ENCODE assay signal across 11 cellular contexts in genomic region chr10:35058134-35058533, GRCh38. TPM values are rescaled to one million over a fixed set of nuclear protein-coding genes. Genes with fewer than 3 reads are reported as not detected.
DNase-seq lines count a peak whose midpoint lies in the region; ATAC-seq and TF ChIP-seq lines count a peak whose summit lies in the region.
"Had no signal": no experiment of that assay in that cellular context is flagged by ENCODE, and none has a peak within 500 bp of the region (broad histone marks: within the 10 kb centered on the region; RNA-seq: fewer than 3 reads in every experiment).

No MANE protein-coding gene starts in this region.

- H3K4me1 ChIP-seq in spleen (peaks cover 0 to 43% (median 16%) of the 10 kb centered on the region in 6 donors), Karpas-422 (ENCODE audit: low read length) (no peaks in the 10 kb centered on the region)

- H2AFZ ChIP-seq in Karpas-422 (ENCODE audit: low read length), result no peak overlapping the region

- 17 to 33% (median 23%) methylated on average over 6 of the region's 6 CpGs for WGBS in spleen, 5 donors

- TF ChIP-seq CTCF in choroid plexus epithelial cell (conservative IDR thresholded peaks at IDR 0.05; ENCODE audit: low read depth, low read length) (no peak), spleen (IDR thresholded peaks at IDR 0.05 in 8 of 11, conservative IDR thresholded peaks at IDR 0.05 in 3 of 11) (no peak), omental fat pad (IDR thresholded peaks at IDR 0.05) (no peak)

- no peaks in the 10 kb centered on the region for H3K9me3 ChIP-seq in spleen
- no peaks in the 10 kb centered on the region for H3K9me3 ChIP-seq in Karpas-422 (ENCODE audit: low read length)

- H3K4me3 ChIP-seq in choroid plexus epithelial cell (ENCODE audit: low read depth, low read length) (no peak overlapping the region), spleen (no peak overlapping the region), Karpas-422 (ENCODE audit: low read length) (no peak overlapping the region)
- H3K4me3 ChIP-seq: cardiac muscle cell had no signal

- ATAC-seq in HG03565 (IDR thresholded peaks at IDR 0.05; ENCODE audit: unreplicated experiment), result peak; percentile 54
- ATAC-seq in omental fat pad (ENCODE audit: low FRiP score), result no peak

- no peak for TF ChIP-seq POLR2A in spleen (IDR thresholded peaks at IDR 0.05)

- intact Hi-C loops in spleen (cut with DNase I; ENCODE audit: low total_unique reads), result no loop called here

- peaks cover 20% of the 10 kb centered on the region for H3K79me2 ChIP-seq in Karpas-422 (ENCODE audit: low read length)

- H4K20me1 ChIP-seq in Karpas-422 (ENCODE audit: insufficient read depth, low read depth, low read length), result no peaks in the 10 kb centered on the region

- DNase-seq in NOMO-1 treated with DMSO at 0.1 percent for 48 hours (lab: John Stamatoyannopoulos, UW; ENCODE audit: unreplicated experiment) (peak; percentile 30), NOMO-1 treated with dmso at 0.1 percent for 144 hours (lab: John Stamatoyannopoulos, UW; ENCODE audit: unreplicated experiment) (no peak), choroid plexus epithelial cell (ENCODE audit: low read depth) (peak; percentile 94), spleen (no peak), NCI-H2081 (lab: John Stamatoyannopoulos, UW) (no peak), Karpas-422 (no peak), omental fat pad (ENCODE audit: low spot score) (no peak)
- DNase-seq: NCI-H2081 treated with DMSO at 0.1 percent for 48 hours had no signal

- no peaks in the 10 kb centered on the region for H3K9me2 ChIP-seq in Karpas-422 (replicated peaks; ENCODE audit: insufficient read depth, low read length)

- H3K36me3 ChIP-seq in spleen, result peaks cover 0 to 98% (median 43%) of the 10 kb centered on the region in 6 donors
- peaks cover 6% of the 10 kb centered on the region; the same call in 1 of the 2 replicates for H3K36me3 ChIP-seq in Karpas-422 (ENCODE audit: insufficient read depth, low read length)

- H3K27me3 ChIP-seq in spleen (replicated peaks in 1 of 7) (no peaks in the 10 kb centered on the region), Karpas-422 (ENCODE audit: low read length) (no peaks in the 10 kb centered on the region)
- H3K27me3 ChIP-seq: cardiac muscle cell had no signal

- H3K27ac ChIP-seq in spleen (peak overlapping the region in 7 of 8 donors; percentile 5 to 67 (median 49)), Karpas-422 (ENCODE audit: low read length) (no peak overlapping the region)
- H3K27ac ChIP-seq: 22Rv1, cardiac muscle cell had no signal

- no peak overlapping the region for H3K9ac ChIP-seq in Karpas-422 (ENCODE audit: low read length)

- no peak overlapping the region for H3K4me2 ChIP-seq in Karpas-422 (ENCODE audit: low read depth, low read length, poor library complexity, severe bottlenecking)

RNA-seq across cellular contexts. Expression of gene CUL2, which starts 32.0 kb away (rescaled TPM):
- 10 to 100 TPM; 20.1 to 37.5 (median 29.3) TPM for total RNA-seq in spleen
- 10 to 100 TPM in 1 of 3 donors, 1 to 10 TPM in 2; 7.8 to 12.9 (median 9.2) TPM for polyA plus RNA-seq in spleen
- 14.1 and 15.9 TPM in 2 replicates for total RNA-seq in Karpas-422 (2014; rRNA removed; shearing (Covaris generic); ENCODE audit: low replicate concordance)
- 10 to 100 TPM; 16.5 to 20.2 (median 17.7) TPM for total RNA-seq in omental fat pad

Comparison
In these comparisons a context has a peak if more than half of its experiments do, and no peak if none do; other contexts are left out.
1. DNase-seq: peak in NOMO-1 treated with DMSO at 0.1 percent for 48 hours (single experiment) and choroid plexus epithelial cell (single experiment); none in NOMO-1 treated with dmso at 0.1 percent for 144 hours (single experiment), spleen (single experiment), NCI-H2081 (0 of 2), Karpas-422 (single experiment) and omental fat pad (single experiment).